ENCODE assay signal across 8 cellular contexts in genomic region chr2:153477641-153478288, GRCh38. TPM values are rescaled to one million over a fixed set of nuclear protein-coding genes. Genes with fewer than 3 reads are reported as not detected.
DNase-seq lines count a peak whose midpoint lies in the region; ATAC-seq lines count a peak whose summit lies in the region.

No MANE protein-coding gene starts in this region.

- H3K27me3 ChIP-seq in BLaER1, result peaks cover 37% of the 10 kb centered on the region
- peaks cover 10% of the 10 kb centered on the region for H3K27me3 ChIP-seq in HUES64 (ENCODE audit: insufficient read depth, low read length)
- peaks cover 0 to 25% of the 10 kb centered on the region in 2 donors for H3K27me3 ChIP-seq in naive thymus-derived CD4-positive, alpha-beta T cell (ENCODE audit: control insufficient read depth in 2 of 2, insufficient read depth in 2 of 2, low read length in 2 of 2)

- H3K4me3 ChIP-seq in BLaER1 (0 out of 2 replicates have a peak overlapping the region, but pooled peaks have one; percentile 39), HUES64 (ENCODE audit: low read length) (peak overlapping the region; percentile 57)
- H3K4me3 ChIP-seq in naive thymus-derived CD4-positive, alpha-beta T cell (ENCODE audit: low read length), result peak overlapping the region; percentile 38

- H3K9me3 Mint-ChIP-seq in central memory CD8-positive, alpha-beta T cell, result no peaks in the 10 kb centered on the region
- H3K9me3 Mint-ChIP-seq in naive thymus-derived CD4-positive, alpha-beta T cell, result peaks cover 0 to 3% (median 0%) of the 10 kb centered on the region in 11 donors

- H3K36me3 Mint-ChIP-seq in central memory CD8-positive, alpha-beta T cell (ENCODE audit: insufficient read depth), result peaks cover 2% of the 10 kb centered on the region
- no peaks in the 10 kb centered on the region for H3K36me3 Mint-ChIP-seq in naive thymus-derived CD4-positive, alpha-beta T cell

- no peak overlapping the region for H3K4me2 ChIP-seq in BLaER1

- peaks cover 28% of the 10 kb centered on the region for H3K9me3 ChIP-seq in BLaER1
- H3K9me3 ChIP-seq in HUES64 (ENCODE audit: insufficient read depth, low read depth, low read length), result no peaks in the 10 kb centered on the region
- no peaks in the 10 kb centered on the region for H3K9me3 ChIP-seq in naive thymus-derived CD4-positive, alpha-beta T cell (ENCODE audit: control insufficient read depth in 2 of 3, low read length in 3 of 3)

- H3K27ac ChIP-seq in BLaER1 (no peak overlapping the region), HUES64 (ENCODE audit: low read depth, low read length) (peak overlapping the region; percentile 84)
- no peak overlapping the region for H3K27ac ChIP-seq in naive thymus-derived CD4-positive, alpha-beta T cell (ENCODE audit: low read depth, low read length)

- no peaks in the 10 kb centered on the region for H3K4me1 ChIP-seq in BLaER1
- H3K4me1 ChIP-seq in HUES64 (ENCODE audit: insufficient read depth, low read length), result peaks cover 49% of the 10 kb centered on the region
- peaks cover 0 to 9% of the 10 kb centered on the region in 2 donors for H3K4me1 ChIP-seq in naive thymus-derived CD4-positive, alpha-beta T cell (ENCODE audit: control insufficient read depth in 2 of 2, insufficient read depth in 2 of 2, low read length in 2 of 2)

- peak overlapping the region; percentile 77 for H3K4me3 Mint-ChIP-seq in central memory CD8-positive, alpha-beta T cell
- H3K4me3 Mint-ChIP-seq in naive thymus-derived CD4-positive, alpha-beta T cell, result peak overlapping the region; percentile 62 to 87 (median 80)

- no peak for ATAC-seq in central memory CD8-positive, alpha-beta T cell (replicated peaks; ENCODE audit: extremely low read depth, poor library complexity, severe bottlenecking)
- no peak for ATAC-seq in naive thymus-derived CD4-positive, alpha-beta T cell
- ATAC-seq in HG03175 (IDR thresholded peaks at IDR 0.05; ENCODE audit: unreplicated experiment), result no peak

- H4K20me1 ChIP-seq in BLaER1, result no peaks in the 10 kb centered on the region

- POLR2A ChIA-PET in naive thymus-derived CD4-positive, alpha-beta T cell (lab: Charles Lee), result no interaction called here

- intact Hi-C loops in naive thymus-derived CD4-positive, alpha-beta T cell (cut with micrococcal nuclease), result loop anchor here (1.0 to 10.0 kb wide), 7 partner anchors 317 to 1301 kb away; partner anchors contain the start of gene STAM2 (in 1 of the 2)

- H3K4me1 Mint-ChIP-seq in central memory CD8-positive, alpha-beta T cell, result peaks cover 13% of the 10 kb centered on the region
- peaks cover 9 to 26% (median 18%) of the 10 kb centered on the region in 7 donors for H3K4me1 Mint-ChIP-seq in naive thymus-derived CD4-positive, alpha-beta T cell

- no peak overlapping the region for H3K9ac ChIP-seq in BLaER1
- H3K9ac ChIP-seq in HUES64 (ENCODE audit: low read depth, low read length), result peak overlapping the region; percentile 62

- CTCF ChIA-PET in naive thymus-derived CD4-positive, alpha-beta T cell (lab: Charles Lee), result no interaction called here

- under 1% methylated on average over 38 of the region's 38 CpGs for WGBS in HUES64

- no peaks in the 10 kb centered on the region for H3K36me3 ChIP-seq in BLaER1
- no peaks in the 10 kb centered on the region for H3K36me3 ChIP-seq in HUES64 (ENCODE audit: insufficient read depth, low read length)
- no peaks in the 10 kb centered on the region for H3K36me3 ChIP-seq in naive thymus-derived CD4-positive, alpha-beta T cell (ENCODE audit: control insufficient read depth in 2 of 3, insufficient read depth in 3 of 3, low read length in 3 of 3)

- DNase-seq in central memory CD8-positive, alpha-beta T cell (ENCODE audit: low spot score in 2 of 2), result no peak
- DNase-seq in naive thymus-derived CD4-positive, alpha-beta T cell, result no peak
- no peak for DNase-seq in DMS79 treated with DMSO at 0.1 percent for 48 hours (lab: John Stamatoyannopoulos, UW)
- no peak for DNase-seq in inferior parietal cortex (ENCODE audit: extremely low spot score)
- no peak for DNase-seq in globus pallidus (ENCODE audit: low spot score)

- no peak overlapping the region for H3K27ac Mint-ChIP-seq in central memory CD8-positive, alpha-beta T cell (ENCODE audit: low read depth)
- no peak overlapping the region for H3K27ac Mint-ChIP-seq in naive thymus-derived CD4-positive, alpha-beta T cell

- peaks cover 79% of the 10 kb centered on the region for H3K27me3 Mint-ChIP-seq in central memory CD8-positive, alpha-beta T cell
- H3K27me3 Mint-ChIP-seq in naive thymus-derived CD4-positive, alpha-beta T cell, result peaks cover 62 to 85% (median 76%) of the 10 kb centered on the region in 5 donors

RNA-seq across cellular contexts. Expression of gene RPRM, which starts 0.8 kb away (rescaled TPM):
- polyA plus RNA-seq in HUES64 (2013, experiment 1 of 2), result 26.5 TPM
- 21.5 TPM for polyA plus RNA-seq in HUES64 (2013, experiment 2 of 2)
- under 1 TPM in 3 of 5 experiments, not detected in 2; 0.15 to 0.76 (median 0.24) TPM for total RNA-seq in naive thymus-derived CD4-positive, alpha-beta T cell
- under 1 TPM in 1 of 2 donors, not detected in 1; 0.17 TPM for polyA plus RNA-seq in naive thymus-derived CD4-positive, alpha-beta T cell
